ENCODE assay signal across 23 cellular contexts in genomic region chr12:64057706-64058105, GRCh38.
"Had no signal": no experiment of that assay in that cellular context is flagged by ENCODE, and none has a peak within 500 bp of the region (broad histone marks: within the 10 kb centered on the region; RNA-seq: fewer than 3 reads in every experiment).

No MANE protein-coding gene starts in this region.

- H3K36me3 ChIP-seq: brain microvascular endothelial cell, gastrocnemius medialis had no signal

- H3K27ac ChIP-seq: brain microvascular endothelial cell, coronary artery, gastrocnemius medialis had no signal

- H3K4me3 ChIP-seq: coronary artery, dorsolateral prefrontal cortex, gastrocnemius medialis had no signal

- H3K27me3 ChIP-seq: brain microvascular endothelial cell, dorsolateral prefrontal cortex, gastrocnemius medialis had no signal

- H3K9me3 ChIP-seq: gastrocnemius medialis had no signal

- DNase-seq: activated CD4-positive, alpha-beta memory T cell treated with anti-CD3 and anti-CD28 coated beads for 36 hours; activated CD4-positive, alpha-beta T cell treated with anti-CD3 and anti-CD28 coated beads for 36 hours; activated CD4-positive, alpha-beta T cell treated with anti-CD3 and anti-CD28 coated beads, Interleukin-2, amount 10 ng/mL, durations not matched to agents 24 days and 14 days; activated CD4-positive, CD25-positive, alpha-beta regulatory T cell; activated CD4-positive, CD25-positive, alpha-beta regulatory T cell treated with anti-CD3 and anti-CD28 coated beads, Interleukin-2, amount 50 U/mL, for 72 hours; activated CD8-positive, alpha-beta memory T cell treated with anti-CD3 and anti-CD28 coated beads, Interleukin-2, amount 10 ng/mL, durations not matched to agents 7 days and 5 days; activated CD8-positive, alpha-beta memory T cell treated with anti-CD3 and anti-CD28 coated beads, Interleukin-2, amount 50 U/mL, for 4 hours; activated CD8-positive, alpha-beta T cell treated with anti-CD3 and anti-CD28 coated beads, Interleukin-2, amount 10 ng/mL, durations not matched to agents 7 days and 5 days; activated gamma-delta T cell treated with Interleukin-2 at 50 U/mL for 16 hours; activated naive CD4-positive, alpha-beta T cell treated with anti-CD3 and anti-CD28 coated beads, Interleukin-2, amount 50 U/mL, for 16 hours; activated naive CD4-positive, alpha-beta T cell treated with Interleukin-2 at 50 U/mL for 16 hours; activated T-cell treated with anti-CD3 and anti-CD28 coated beads, Interleukin-2, amount 50 U/mL, for 24 hours; activated T-cell treated with anti-CD3 and anti-CD28 coated beads, Interleukin-2, amount 50 U/mL, for 72 hours; amniotic stem cell; anterior cingulate cortex; brain microvascular endothelial cell; dorsolateral prefrontal cortex; effector memory CD4-positive, alpha-beta T cell; endodermal cell; foreskin fibroblast; gastrocnemius medialis; T-helper 2 cell had no signal
